8 cellular contexts compared by ENCODE assay signal in genomic region chr10:26931223-26931622, GRCh38.
DNase-seq lines count a peak whose midpoint lies in the region; ATAC-seq and TF ChIP-seq lines count a peak whose summit lies in the region.

No MANE protein-coding gene starts in this region.

- H3K9me3 ChIP-seq in HUES64 (ENCODE audit: insufficient read depth, low read depth, low read length) (no peaks in the 10 kb centered on the region), iPS-18a (ENCODE audit: control insufficient read depth, low read depth, low read length) (no peaks in the 10 kb centered on the region)

- peak; percentile 84 for ATAC-seq in GM21381 (IDR thresholded peaks at IDR 0.05; ENCODE audit: unreplicated experiment)

- no peaks in the 10 kb centered on the region for H3K36me3 Mint-ChIP-seq in Calu3 (ENCODE audit: insufficient read depth, unreplicated experiment)

- CTCF ChIA-PET in Calu3 (lab: Charles Lee), result interaction anchor here (1.5 kb wide), 1 partner anchor 8 kb away, joined by 6 read pairs; no protein-coding TSS in a partner anchor

- 11% methylated on average over 19 of the region's 21 CpGs for WGBS in HUES64

- peaks cover 10% of the 10 kb centered on the region for H3K27me3 Mint-ChIP-seq in Calu3 (ENCODE audit: unreplicated experiment)

- intact Hi-C loops in Calu3 (cut with micrococcal nuclease; ENCODE audit: unreplicated experiment), result no loop called here

- H3K4me1 Mint-ChIP-seq in Calu3 (ENCODE audit: low read depth, unreplicated experiment), result no peaks in the 10 kb centered on the region

- H3K27me3 ChIP-seq in HUES64 (ENCODE audit: insufficient read depth, low read length) (no peaks in the 10 kb centered on the region), iPS-18a (ENCODE audit: control insufficient read depth, insufficient read depth, low read length) (no peaks in the 10 kb centered on the region)

- H3K36me3 ChIP-seq in HUES64 (ENCODE audit: insufficient read depth, low read length), result no peaks in the 10 kb centered on the region
- H3K36me3 ChIP-seq in iPS-18a (ENCODE audit: control insufficient read depth, low read depth, low read length), result no peaks in the 10 kb centered on the region

- no peaks in the 10 kb centered on the region for H3K4me1 ChIP-seq in HUES64 (ENCODE audit: insufficient read depth, low read length)
- peaks cover 5% of the 10 kb centered on the region for H3K4me1 ChIP-seq in iPS-18a (ENCODE audit: control insufficient read depth, low read depth, low read length)

- no TSS peak for BruUV-seq in Calu3 (replicated peaks; lab: Mats Ljungman, UMichigan)

- no peak for TF ChIP-seq CTCF in Calu3 (IDR thresholded peaks at IDR 0.05; ENCODE audit: unreplicated experiment)

- no peaks in the 10 kb centered on the region for H3K9me3 Mint-ChIP-seq in Calu3 (ENCODE audit: low read depth, unreplicated experiment)

- peak overlapping the region; percentile 43 for H3K4me3 ChIP-seq in HUES64 (ENCODE audit: low read length)
- peak overlapping the region; percentile 30 for H3K4me3 ChIP-seq in iPS-18a (ENCODE audit: low read length)

- H3K27ac Mint-ChIP-seq in Calu3 (ENCODE audit: unreplicated experiment), result no peak overlapping the region

- DNase-seq in Calu3 (peak; percentile 73), NCI-H1436 (lab: John Stamatoyannopoulos, UW) (no peak), anterior cingulate cortex (lab: John Stamatoyannopoulos, UW) (no peak), medulla oblongata (ENCODE audit: extremely low spot score) (no peak), NCI-H1105 treated with DMSO at 0.1 percent for 48 hours (lab: John Stamatoyannopoulos, UW) (no peak)

- H3K9ac ChIP-seq in HUES64 (ENCODE audit: low read depth, low read length) (no peak overlapping the region), iPS-18a (ENCODE audit: low read length) (no peak overlapping the region)

- H3K4me3 Mint-ChIP-seq in Calu3 (ENCODE audit: low read depth, unreplicated experiment), result peak overlapping the region; percentile 74

- H3K27ac ChIP-seq in HUES64 (ENCODE audit: low read depth, low read length), result no peak overlapping the region
- no peak overlapping the region for H3K27ac ChIP-seq in iPS-18a (ENCODE audit: low read length)
